Comparison of ENCODE assay signal across 8 cellular contexts in the genomic region with DNA sequence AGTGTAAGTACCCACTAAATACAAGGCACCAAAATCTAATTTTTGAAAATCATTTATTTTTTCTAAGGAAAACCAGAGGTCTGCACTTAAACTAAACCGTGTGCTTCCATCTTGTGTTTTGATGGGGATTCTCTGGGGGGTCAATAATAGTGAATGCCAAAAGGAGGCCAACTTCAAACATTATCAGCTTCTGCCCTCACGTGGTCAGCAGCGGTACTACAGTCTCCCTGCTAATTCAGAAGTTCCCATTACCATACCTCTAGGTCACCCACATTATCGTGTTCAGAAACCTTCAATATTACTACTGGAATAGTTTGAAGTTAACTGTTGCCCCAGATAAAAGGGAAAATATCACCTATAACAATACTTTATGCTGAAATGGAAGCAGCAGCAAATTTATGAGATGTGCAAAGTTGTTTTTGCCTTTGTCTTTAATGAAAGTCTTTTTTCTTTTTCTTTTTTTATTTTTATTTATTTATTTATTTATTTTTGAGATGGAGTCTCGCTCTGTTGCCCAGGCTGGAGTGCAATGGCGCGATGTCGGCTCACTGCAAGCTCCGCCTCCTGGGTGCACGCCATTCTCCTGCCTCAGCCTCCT. TPM values are rescaled to one million over a fixed set of nuclear protein-coding genes. Genes with fewer than 3 reads are reported as not detected.
DNase-seq lines count a peak whose midpoint lies in the region; ATAC-seq and TF ChIP-seq lines count a peak whose summit lies in the region.

No MANE protein-coding gene starts in this region.

- H3K4me1 ChIP-seq in GM23338 (ENCODE audit: insufficient read depth) (no peaks in the 10 kb centered on the region), vagina (no peaks in the 10 kb centered on the region)

- H3K27me3 ChIP-seq in GM23338 (ENCODE audit: insufficient read depth) (no peaks in the 10 kb centered on the region), vagina (no peaks in the 10 kb centered on the region)

- H3K36me3 ChIP-seq in GM23338 (ENCODE audit: insufficient read depth) (peaks cover 9% of the 10 kb centered on the region), vagina (no peaks in the 10 kb centered on the region)

- H3K27ac Mint-ChIP-seq in GM23338 (no peak overlapping the region), osteocyte (ENCODE audit: unreplicated experiment) (no peak overlapping the region)
- H3K27ac Mint-ChIP-seq in activated T-cell treated with anti-CD3 and anti-CD28 coated beads, Interleukin-2, amount 50 U/mL, for 24 hours, result no peak overlapping the region

- H3F3A ChIP-seq in GM23338 (replicated peaks; ENCODE audit: low read depth), result no peaks in the 10 kb centered on the region

- peaks cover 69% of the 10 kb centered on the region for H3K36me3 Mint-ChIP-seq in GM23338 (ENCODE audit: low read depth)
- peaks cover 14% of the 10 kb centered on the region for H3K36me3 Mint-ChIP-seq in activated T-cell treated with anti-CD3 and anti-CD28 coated beads, Interleukin-2, amount 50 U/mL, for 24 hours (ENCODE audit: low read depth)
- H3K36me3 Mint-ChIP-seq in osteocyte (ENCODE audit: unreplicated experiment), result peaks cover 43% of the 10 kb centered on the region

- no peaks in the 10 kb centered on the region; the same call in 1 of the 2 replicates for H3K79me2 ChIP-seq in GM23338 (replicated peaks; ENCODE audit: insufficient read depth)

- intact Hi-C loops in vagina (cut with DNase I), result no loop called here

- H3K4me3 Mint-ChIP-seq in GM23338 (no peak overlapping the region), osteocyte (ENCODE audit: unreplicated experiment) (no peak overlapping the region)
- no peak overlapping the region for H3K4me3 Mint-ChIP-seq in activated T-cell treated with anti-CD3 and anti-CD28 coated beads, Interleukin-2, amount 50 U/mL, for 24 hours

- no peak overlapping the region for H2AFZ ChIP-seq in GM23338

- H3K4me2 ChIP-seq in GM23338, result no peak overlapping the region

- DNase-seq in DMS 273 treated with DMSO at 0.1 percent for 48 hours (lab: John Stamatoyannopoulos, UW) (peak; percentile 24), GM23338 (ENCODE audit: low spot score) (peak; percentile 55), NOMO-1 treated with DMSO at 0.1 percent for 48 hours (lab: John Stamatoyannopoulos, UW; ENCODE audit: unreplicated experiment) (peak; percentile 35), fibroblast of mammary gland (ENCODE audit: low read depth) (peak; percentile 70), osteocyte (ENCODE audit: extremely low spot score, unreplicated experiment) (peak; percentile 86), vagina (ENCODE audit: extremely low spot score in 2 of 2) (no peak)
- DNase-seq in activated T-cell treated with anti-CD3 and anti-CD28 coated beads, Interleukin-2, amount 50 U/mL, for 24 hours, result peak; percentile 79

- H3K9me3 Mint-ChIP-seq in GM23338 (no peaks in the 10 kb centered on the region), osteocyte (ENCODE audit: unreplicated experiment) (no peaks in the 10 kb centered on the region)
- H3K9me3 Mint-ChIP-seq in activated T-cell treated with anti-CD3 and anti-CD28 coated beads, Interleukin-2, amount 50 U/mL, for 24 hours, result no peaks in the 10 kb centered on the region

- H3K27me3 Mint-ChIP-seq in GM23338 (ENCODE audit: insufficient read depth, low read depth, poor library complexity) (peaks cover 7% of the 10 kb centered on the region), osteocyte (ENCODE audit: unreplicated experiment) (no peaks in the 10 kb centered on the region)
- H3K27me3 Mint-ChIP-seq in activated T-cell treated with anti-CD3 and anti-CD28 coated beads, Interleukin-2, amount 50 U/mL, for 24 hours, result peaks cover 11% of the 10 kb centered on the region

- ATAC-seq in GM23338, result peak; percentile 61
- ATAC-seq in HG02610 (IDR thresholded peaks at IDR 0.05; ENCODE audit: unreplicated experiment), result no peak

- no peaks in the 10 kb centered on the region for H4K20me1 ChIP-seq in GM23338 (replicated peaks; ENCODE audit: insufficient read depth)

- TF ChIP-seq POLR2A in vagina (IDR thresholded peaks at IDR 0.05), result no peak

- no peaks in the 10 kb centered on the region for H3K9me2 ChIP-seq in GM23338 (ENCODE audit: insufficient read depth)

- H3K4me1 Mint-ChIP-seq in GM23338 (peaks cover 4% of the 10 kb centered on the region; the same call in 2 of the 3 replicates), osteocyte (ENCODE audit: unreplicated experiment) (peaks cover 2% of the 10 kb centered on the region)
- H3K4me1 Mint-ChIP-seq in activated T-cell treated with anti-CD3 and anti-CD28 coated beads, Interleukin-2, amount 50 U/mL, for 24 hours (ENCODE audit: low read depth), result peaks cover 2% of the 10 kb centered on the region

- H3K27ac ChIP-seq in GM23338 (ENCODE audit: low read depth) (no peak overlapping the region), vagina (no peak overlapping the region)

- TF ChIP-seq CTCF in GM23338 (conservative IDR thresholded peaks at IDR 0.05; ENCODE audit: low read depth in 2 of 2), result peak; percentile 74
- peak; percentile 95 for TF ChIP-seq CTCF in fibroblast of mammary gland (conservative IDR thresholded peaks at IDR 0.05; ENCODE audit: control insufficient read depth, insufficient read depth, low read depth, low read length)
- peak; percentile 92 for TF ChIP-seq CTCF in osteocyte (IDR thresholded peaks at IDR 0.05)
- peak; percentile 85 to 87 (median 86) for TF ChIP-seq CTCF in vagina (IDR thresholded peaks at IDR 0.05)

- no peaks in the 10 kb centered on the region for H3K9me3 ChIP-seq in vagina

- H3K4me3 ChIP-seq in GM23338 (no peak overlapping the region), fibroblast of mammary gland (ENCODE audit: control insufficient read depth, low read depth, low read length) (no peak overlapping the region), vagina (no peak overlapping the region)

TF ChIP-seq in GM23338, 12 proteins besides CTCF, POLR2A, EP300 and RAD21 (continues in another document):
- TF ChIP-seq NANOG (IDR thresholded peaks at IDR 0.05; ENCODE audit: borderline replicate concordance) (no peak), EZH2phosphoT487 (IDR thresholded peaks at IDR 0.05; ENCODE audit: unreplicated experiment) (no peak), EZH2 (IDR thresholded peaks at IDR 0.05; ENCODE audit: low read depth, unreplicated experiment) (no peak), ZNF331 (CRISPR knock-in tag; IDR thresholded peaks at IDR 0.05; ENCODE audit: low read depth) (no peak), REST (IDR thresholded peaks at IDR 0.05; ENCODE audit: unreplicated experiment) (no peak)

RNA-seq across cellular contexts. Expression of gene CTPS2, which starts 17.3 kb away (rescaled TPM):
- total RNA-seq in GM23338 (2014; rRNA removed; shearing (Covaris generic)), result 35.5 and 36.6 TPM in 2 replicates
- 10.4 and 16.4 TPM in 2 replicates for polyA plus RNA-seq in GM23338 (2016; fragmentation: Nextera tagmentation; extraction: Ambion mirVana)
- total RNA-seq in osteocyte (37.1 and 39.7 TPM in 2 replicates), vagina (20.4 TPM)

RNA-seq across cellular contexts. Expression of gene SYAP1, which starts 24.2 kb away (rescaled TPM):
- 18.0 and 19.3 TPM in 2 replicates for total RNA-seq in GM23338 (2014; rRNA removed; shearing (Covaris generic))
- polyA plus RNA-seq in GM23338 (2016; fragmentation: Nextera tagmentation; extraction: Ambion mirVana), result 46.7 and 48.3 TPM in 2 replicates
- total RNA-seq in osteocyte (47.8 and 51.8 TPM in 2 replicates), vagina (16.0 TPM)

RNA-seq across cellular contexts. Expression of gene S100G, which starts 45.2 kb away (rescaled TPM):
- not detected in 2 replicates for total RNA-seq in GM23338 (2014; rRNA removed; shearing (Covaris generic))
- not detected in 2 replicates for polyA plus RNA-seq in GM23338 (2016; fragmentation: Nextera tagmentation; extraction: Ambion mirVana)
- total RNA-seq in osteocyte (not detected in 2 replicates), vagina (not detected)

Comparison
In these comparisons a context has a peak if more than half of its experiments do, and no peak if none do; other contexts are left out.
1. DNase-seq: peak in DMS 273 treated with DMSO at 0.1 percent for 48 hours (single experiment), GM23338 (single experiment), NOMO-1 treated with DMSO at 0.1 percent for 48 hours (single experiment), activated T-cell treated with anti-CD3 and anti-CD28 coated beads, Interleukin-2, amount 50 U/mL, for 24 hours (single experiment), fibroblast of mammary gland (single experiment) and osteocyte (single experiment); none in vagina (0 of 2).
2. Peak in every context shown above with its lines, with median percentiles within 50 percentile points of each other: CTCF ChIP-seq.